In the genomic region with DNA sequence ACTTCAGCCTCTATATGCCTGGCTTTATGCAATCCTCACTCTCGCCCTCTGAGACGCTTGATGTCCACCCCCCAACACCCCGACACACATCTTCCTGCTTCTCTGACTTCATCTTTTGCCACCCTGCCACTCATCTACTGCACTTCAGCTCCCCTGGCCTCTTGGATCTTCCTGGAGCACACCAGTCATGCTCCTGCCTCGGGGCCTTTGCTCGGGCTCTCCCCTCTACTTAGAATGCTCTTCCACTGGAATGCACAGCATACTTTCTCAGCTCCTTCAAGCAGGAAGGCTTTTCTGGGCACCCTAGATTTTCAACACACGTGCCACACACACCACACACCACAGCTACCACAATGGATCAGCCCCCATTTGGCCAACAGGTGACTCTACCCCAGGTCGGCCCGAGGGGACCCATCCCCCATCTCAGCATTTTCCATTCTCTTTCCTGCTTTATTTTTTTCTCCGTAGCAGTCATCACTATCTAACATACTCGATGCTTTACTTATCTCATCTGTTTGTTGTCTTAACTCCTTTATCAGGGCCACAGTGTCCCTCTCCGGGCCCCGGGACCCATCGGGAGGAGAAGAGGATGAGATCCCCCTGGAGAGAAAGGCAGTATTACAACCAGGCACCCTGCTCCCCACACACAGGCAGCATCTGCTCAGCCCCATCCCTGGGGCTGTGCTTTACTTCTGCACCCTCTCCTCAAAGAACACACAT, we compare ENCODE assay signal across 23 cellular contexts. TPM values are rescaled to one million over a fixed set of nuclear protein-coding genes. Genes with fewer than 3 reads are reported as not detected.
"Had no signal": no experiment of that assay in that cellular context is flagged by ENCODE, and none has a peak within 500 bp of the region (broad histone marks: within the 10 kb centered on the region; RNA-seq: fewer than 3 reads in every experiment).

No MANE protein-coding gene starts in this region.

- H3K4me3 Mint-ChIP-seq: IgD-negative memory B cell had no signal

- H3K27me3 ChIP-seq: MG63 had no signal

- H3K4me2 ChIP-seq: KMS-11, SK-N-SH had no signal

- H3K9me3 ChIP-seq: MG63, SK-N-SH had no signal

- H3K4me3 ChIP-seq: K562, MG63 had no signal

- DNase-seq: MG63, NCI-H1092, NCI-H1105 treated with DMSO at 0.1 percent for 48 hours, NCI-H1417 treated with DMSO at 0.1 percent for 48 hours, NCI-H146, NCI-H1694 treated with DMSO at 0.1 percent for 48 hours, NCI-H1930, NCI-H2081, NCI-H2107, NCI-H2227 treated with DMSO at 0.1 percent for 48 hours, NCI-H526 treated with DMSO at 0.1 percent for 48 hours, NCI-H774, SHP77, SK-N-SH, SW 1271 had no signal

- ATAC-seq: K562 had no signal

- H3K9ac ChIP-seq: KMS-11, SK-N-SH had no signal

- H3K36me3 Mint-ChIP-seq: IgD-negative memory B cell had no signal

- H3K36me3 ChIP-seq: MG63 had no signal

- H3K9me2 ChIP-seq: SK-N-SH had no signal

- H3K27ac ChIP-seq: HL-60, KMS-11, RWPE1 had no signal

RNA-seq across cellular contexts. Expression of a gene that starts 2.3 kb away (rescaled TPM):
- total RNA-seq: K562, LHCN-M2, SK-MEL-5 had no signal
- polyA plus RNA-seq: K562, SK-N-SH had no signal

RNA-seq across cellular contexts. Expression of a gene that starts 54.5 kb away (rescaled TPM):
- total RNA-seq: K562, LHCN-M2, NCI-H460, SK-MEL-5 had no signal
- polyA plus RNA-seq: K562, SK-N-SH had no signal
